In genomic region chr5:131514316-131515275, GRCh38 we compare ENCODE assay signal across 9 cellular contexts.
DNase-seq lines count a peak whose midpoint lies in the region; TF ChIP-seq lines count a peak whose summit lies in the region.
"Had no signal": no experiment of that assay in that cellular context is flagged by ENCODE, and none has a peak within 500 bp of the region (broad histone marks: within the 10 kb centered on the region; RNA-seq: fewer than 3 reads in every experiment).

No MANE protein-coding gene starts in this region.

- H3K4me3 ChIP-seq in spleen = peak overlapping the region in 2 of 8 donors; percentile 26 to 31

- H3K9me3 ChIP-seq in KOPT-K1 (ENCODE audit: insufficient read depth, low read length, poor library complexity, severe bottlenecking) (no peaks in the 10 kb centered on the region), spleen (no peaks in the 10 kb centered on the region)

- intact Hi-C loops in activated CD4-positive, alpha-beta T cell treated with anti-CD3 and anti-CD28 coated beads, Interleukin-2, amount 10 ng/mL, durations not matched to agents 24 days and 14 days (cut with micrococcal nuclease) = no loop called here
- intact Hi-C loops in spleen (cut with DNase I; ENCODE audit: low total_unique reads) = no loop called here

- H3K4me3 Mint-ChIP-seq in activated CD4-positive, alpha-beta T cell treated with anti-CD3 and anti-CD28 coated beads, Interleukin-2, amount 10 ng/mL, durations not matched to agents 24 days and 14 days = peak overlapping the region; percentile 70

- H3K9me3 Mint-ChIP-seq in activated CD4-positive, alpha-beta T cell treated with anti-CD3 and anti-CD28 coated beads, Interleukin-2, amount 10 ng/mL, durations not matched to agents 24 days and 14 days = no peaks in the 10 kb centered on the region

- peak in 5 of 11 experiments; percentile 2 to 24 (median 19) for TF ChIP-seq CTCF in spleen (IDR thresholded peaks at IDR 0.05 in 8 of 11, conservative IDR thresholded peaks at IDR 0.05 in 3 of 11)

- 17 to 30% (median 19%) methylated on average over 6 of the region's 6 CpGs for WGBS in spleen, 5 donors

- H3K4me1 ChIP-seq in spleen = peaks cover 12 to 60% (median 29%) of the 10 kb centered on the region in 6 donors

- TF ChIP-seq POLR2A in spleen (IDR thresholded peaks at IDR 0.05) = no peak

- peaks cover 30% of the 10 kb centered on the region for H3K36me3 ChIP-seq in KOPT-K1 (ENCODE audit: insufficient read depth, low read length)
- peaks cover 0 to 40% (median 10%) of the 10 kb centered on the region in 6 donors for H3K36me3 ChIP-seq in spleen

- no peaks in the 10 kb centered on the region for H3K27me3 ChIP-seq in spleen (replicated peaks in 1 of 7)

- H3K27ac ChIP-seq in KOPT-K1 (ENCODE audit: low read depth, low read length, poor library complexity, severe bottlenecking) = peak overlapping the region; percentile 32
- H3K27ac ChIP-seq in spleen = peak overlapping the region in 7 of 8 donors; percentile 42 to 78 (median 70)

- H3K27me3 Mint-ChIP-seq in activated CD4-positive, alpha-beta T cell treated with anti-CD3 and anti-CD28 coated beads, Interleukin-2, amount 10 ng/mL, durations not matched to agents 24 days and 14 days = no peaks in the 10 kb centered on the region

- H3K27ac Mint-ChIP-seq in activated CD4-positive, alpha-beta T cell treated with anti-CD3 and anti-CD28 coated beads, Interleukin-2, amount 10 ng/mL, durations not matched to agents 24 days and 14 days = peak overlapping the region; percentile 43

- H3K36me3 Mint-ChIP-seq in activated CD4-positive, alpha-beta T cell treated with anti-CD3 and anti-CD28 coated beads, Interleukin-2, amount 10 ng/mL, durations not matched to agents 24 days and 14 days (ENCODE audit: low read depth) = peaks cover 44% of the 10 kb centered on the region

- peak; percentile 73 for DNase-seq in activated CD4-positive, alpha-beta T cell treated with anti-CD3 and anti-CD28 coated beads, Interleukin-2, amount 10 ng/mL, durations not matched to agents 24 days and 14 days
- no peak for DNase-seq in activated CD4-positive, alpha-beta T cell treated with anti-CD3 and anti-CD28 coated beads, Interleukin-2, amount 50 U/mL, for 1 hour
- DNase-seq in central memory CD4-positive, alpha-beta T cell = peak; percentile 75
- DNase-seq in spleen (no peak), inferior parietal cortex (ENCODE audit: extremely low spot score) (no peak), cerebellum (ENCODE audit: low spot score) (no peak)
- no peak for DNase-seq in activated CD8-positive, alpha-beta memory T cell treated with anti-CD3 and anti-CD28 coated beads, Interleukin-2, amount 50 U/mL, for 48 hours
- DNase-seq: anterior cingulate cortex had no signal

- H3K4me1 Mint-ChIP-seq in activated CD4-positive, alpha-beta T cell treated with anti-CD3 and anti-CD28 coated beads, Interleukin-2, amount 10 ng/mL, durations not matched to agents 24 days and 14 days = peaks cover 30% of the 10 kb centered on the region

Comparison
In these comparisons a context has a peak if more than half of its experiments do, and no peak if none do; other contexts are left out.
1. DNase-seq: peak in activated CD4-positive, alpha-beta T cell treated with anti-CD3 and anti-CD28 coated beads, Interleukin-2, amount 10 ng/mL, durations not matched to agents 24 days and 14 days (single experiment) and central memory CD4-positive, alpha-beta T cell (single experiment); none in activated CD4-positive, alpha-beta T cell treated with anti-CD3 and anti-CD28 coated beads, Interleukin-2, amount 50 U/mL, for 1 hour (single experiment), spleen (single experiment), inferior parietal cortex (single experiment), cerebellum (single experiment) and activated CD8-positive, alpha-beta memory T cell treated with anti-CD3 and anti-CD28 coated beads, Interleukin-2, amount 50 U/mL, for 48 hours (single experiment).